In genomic region chr15:72936237-72936636, GRCh38 we compare ENCODE assay signal across 29 cellular contexts.
"Had no signal": no experiment of that assay in that cellular context is flagged by ENCODE, and none has a peak within 500 bp of the region (broad histone marks: within the 10 kb centered on the region; RNA-seq: fewer than 3 reads in every experiment).

No MANE protein-coding gene starts in this region.

- H3K27ac Mint-ChIP-seq: activated CD4-positive, alpha-beta memory T cell treated with anti-CD3 and anti-CD28 coated beads, Interleukin-2, amount 10 ng/mL, durations not matched to agents 7 days and 5 days; activated CD4-positive, alpha-beta T cell treated with anti-CD3 and anti-CD28 coated beads for 36 hours; activated CD4-positive, alpha-beta T cell treated with anti-CD3 and anti-CD28 coated beads, Interleukin-2, amount 10 ng/mL, durations not matched to agents 7 days and 5 days; activated naive CD4-positive, alpha-beta T cell treated with anti-CD3 and anti-CD28 coated beads, Interleukin-2, amount 50 U/mL, for 24 hours; activated naive CD8-positive, alpha-beta T cell treated with anti-CD3 and anti-CD28 coated beads for 36 hours; activated naive CD8-positive, alpha-beta T cell treated with anti-CD3 and anti-CD28 coated beads, Interleukin-2, amount 50 U/mL, for 24 hours; activated T-cell treated with anti-CD3 and anti-CD28 coated beads, Interleukin-2, amount 50 U/mL, for 24 hours; activated T-cell treated with anti-CD3 and anti-CD28 coated beads, Interleukin-2, amount 50 U/mL, for 72 hours had no signal

- H3K4me3 Mint-ChIP-seq: activated CD4-positive, alpha-beta memory T cell treated with anti-CD3 and anti-CD28 coated beads, Interleukin-2, amount 10 ng/mL, durations not matched to agents 7 days and 5 days; activated CD4-positive, alpha-beta T cell treated with anti-CD3 and anti-CD28 coated beads for 36 hours; activated CD4-positive, alpha-beta T cell treated with anti-CD3 and anti-CD28 coated beads, Interleukin-2, amount 10 ng/mL, durations not matched to agents 7 days and 5 days; activated naive CD4-positive, alpha-beta T cell treated with anti-CD3 and anti-CD28 coated beads, Interleukin-2, amount 50 U/mL, for 24 hours; activated naive CD8-positive, alpha-beta T cell treated with anti-CD3 and anti-CD28 coated beads for 36 hours; activated naive CD8-positive, alpha-beta T cell treated with anti-CD3 and anti-CD28 coated beads, Interleukin-2, amount 50 U/mL, for 24 hours; activated T-cell treated with anti-CD3 and anti-CD28 coated beads, Interleukin-2, amount 50 U/mL, for 24 hours; activated T-cell treated with anti-CD3 and anti-CD28 coated beads, Interleukin-2, amount 50 U/mL, for 72 hours had no signal

- DNase-seq: activated CD4-positive, alpha-beta memory T cell treated with anti-CD3 and anti-CD28 coated beads, Interleukin-2, amount 10 ng/mL, durations not matched to agents 7 days and 5 days; activated CD4-positive, alpha-beta T cell treated with anti-CD3 and anti-CD28 coated beads for 36 hours; activated CD4-positive, alpha-beta T cell treated with anti-CD3 and anti-CD28 coated beads, Interleukin-2, amount 10 ng/mL, durations not matched to agents 7 days and 5 days; activated CD4-positive, alpha-beta T cell treated with anti-CD3 and anti-CD28 coated beads, Interleukin-2, amount 50 U/mL, for 4 hours; activated CD4-positive, CD25-positive, alpha-beta regulatory T cell; activated CD4-positive, CD25-positive, alpha-beta regulatory T cell treated with anti-CD3 and anti-CD28 coated beads, Interleukin-2, amount 50 U/mL, for 72 hours; activated CD8-positive, alpha-beta memory T cell treated with anti-CD3 and anti-CD28 coated beads, Interleukin-2, amount 50 U/mL, for 48 hours; activated gamma-delta T cell; activated naive CD4-positive, alpha-beta T cell; activated naive CD8-positive, alpha-beta T cell treated with anti-CD3 and anti-CD28 coated beads for 36 hours; activated naive CD8-positive, alpha-beta T cell treated with anti-CD3 and anti-CD28 coated beads, Interleukin-2, amount 50 U/mL, for 24 hours; activated T-cell treated with anti-CD3 and anti-CD28 coated beads for 4 hours; activated T-cell treated with anti-CD3 and anti-CD28 coated beads, Interleukin-2, amount 50 U/mL, for 24 hours; activated T-cell treated with anti-CD3 and anti-CD28 coated beads, Interleukin-2, amount 50 U/mL, for 72 hours; adrenal gland; amygdala; aorta; body of pancreas; caudate nucleus; cortex of kidney; dermis blood vessel endothelial cell; effector CD8-positive, alpha-beta T cell; esophagus squamous epithelium; foreskin melanocyte; heart right ventricle; T-helper 2 cell had no signal

- H3K36me3 Mint-ChIP-seq: activated naive CD4-positive, alpha-beta T cell treated with anti-CD3 and anti-CD28 coated beads, Interleukin-2, amount 50 U/mL, for 24 hours; activated naive CD8-positive, alpha-beta T cell treated with anti-CD3 and anti-CD28 coated beads for 36 hours had no signal

- H3K27ac ChIP-seq: adrenal gland, body of pancreas, epithelial cell of prostate, esophagus squamous epithelium, gastroesophageal sphincter, heart right ventricle had no signal

- ATAC-seq: activated CD4-positive, alpha-beta T cell treated with anti-CD3 and anti-CD28 coated beads for 36 hours; activated naive CD8-positive, alpha-beta T cell treated with anti-CD3 and anti-CD28 coated beads, Interleukin-2, amount 50 U/mL, for 24 hours; activated T-cell treated with anti-CD3 and anti-CD28 coated beads, Interleukin-2, amount 50 U/mL, for 72 hours; body of pancreas; gastroesophageal sphincter; heart right ventricle had no signal

- H3K4me1 ChIP-seq: adrenal gland, body of pancreas, esophagus squamous epithelium, gastroesophageal sphincter, heart right ventricle had no signal

- H3K4me3 ChIP-seq: adrenal gland, body of pancreas, esophagus squamous epithelium, gastroesophageal sphincter, heart right ventricle had no signal

- H3K9me3 ChIP-seq: adrenal gland, body of pancreas, esophagus squamous epithelium, gastroesophageal sphincter, heart right ventricle had no signal

- H3K36me3 ChIP-seq: adrenal gland, esophagus squamous epithelium, gastroesophageal sphincter, heart right ventricle had no signal

- H3K9me3 Mint-ChIP-seq: activated CD4-positive, alpha-beta memory T cell treated with anti-CD3 and anti-CD28 coated beads, Interleukin-2, amount 10 ng/mL, durations not matched to agents 7 days and 5 days; activated CD4-positive, alpha-beta T cell treated with anti-CD3 and anti-CD28 coated beads, Interleukin-2, amount 10 ng/mL, durations not matched to agents 7 days and 5 days; activated naive CD4-positive, alpha-beta T cell treated with anti-CD3 and anti-CD28 coated beads, Interleukin-2, amount 50 U/mL, for 24 hours; activated naive CD8-positive, alpha-beta T cell treated with anti-CD3 and anti-CD28 coated beads for 36 hours; activated naive CD8-positive, alpha-beta T cell treated with anti-CD3 and anti-CD28 coated beads, Interleukin-2, amount 50 U/mL, for 24 hours; activated T-cell treated with anti-CD3 and anti-CD28 coated beads, Interleukin-2, amount 50 U/mL, for 24 hours; activated T-cell treated with anti-CD3 and anti-CD28 coated beads, Interleukin-2, amount 50 U/mL, for 72 hours had no signal

- H3K4me1 Mint-ChIP-seq: activated CD4-positive, alpha-beta memory T cell treated with anti-CD3 and anti-CD28 coated beads, Interleukin-2, amount 10 ng/mL, durations not matched to agents 7 days and 5 days; activated CD4-positive, alpha-beta T cell treated with anti-CD3 and anti-CD28 coated beads for 36 hours; activated CD4-positive, alpha-beta T cell treated with anti-CD3 and anti-CD28 coated beads, Interleukin-2, amount 10 ng/mL, durations not matched to agents 7 days and 5 days; activated naive CD4-positive, alpha-beta T cell treated with anti-CD3 and anti-CD28 coated beads, Interleukin-2, amount 50 U/mL, for 24 hours; activated naive CD8-positive, alpha-beta T cell treated with anti-CD3 and anti-CD28 coated beads for 36 hours; activated naive CD8-positive, alpha-beta T cell treated with anti-CD3 and anti-CD28 coated beads, Interleukin-2, amount 50 U/mL, for 24 hours had no signal

- H3K27me3 ChIP-seq: adrenal gland, body of pancreas had no signal
